19 cellular contexts compared by ENCODE assay signal in the genomic region with DNA sequence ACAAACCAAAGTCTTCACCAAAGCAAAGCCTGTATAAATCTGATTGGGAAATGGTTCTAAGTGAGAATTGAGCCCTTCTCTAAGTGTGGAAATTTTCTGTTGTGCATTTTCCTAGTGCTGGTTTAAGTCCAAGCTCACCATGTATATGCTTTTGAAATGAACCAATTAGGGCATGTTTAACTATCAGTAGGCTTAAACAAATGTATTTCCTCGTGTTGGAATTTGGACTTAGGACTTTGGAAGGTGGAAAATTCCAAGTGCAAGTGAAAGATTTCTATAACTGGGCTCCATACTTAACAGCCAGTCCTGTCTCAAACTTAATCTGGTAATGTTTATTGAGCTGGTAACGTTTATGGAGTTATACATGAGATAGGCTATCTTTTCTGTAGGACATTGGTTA. TPM values are rescaled to one million over a fixed set of nuclear protein-coding genes. Genes with fewer than 3 reads are reported as not detected.
DNase-seq lines count a peak whose midpoint lies in the region; ATAC-seq, FAIRE-seq and TF ChIP-seq lines count a peak whose summit lies in the region.
"Had no signal": no experiment of that assay in that cellular context is flagged by ENCODE, and none has a peak within 500 bp of the region (broad histone marks: within the 10 kb centered on the region; RNA-seq: fewer than 3 reads in every experiment).

No MANE protein-coding gene starts in this region.

- H3K9me3 ChIP-seq in small intestine (ENCODE audit: control insufficient read depth, low read depth): no peaks in the 10 kb centered on the region
- H3K9me3 ChIP-seq: BE2C, SJCRH30 had no signal

- ATAC-seq in left lobe of liver (peak; percentile 32), omental fat pad (ENCODE audit: low FRiP score) (no peak)
- ATAC-seq in natural killer cell treated with Interleukin-12 subunit alpha and Interleukin-12 subunit beta and Interleukin-15 and Interleukin-18, amount 100 ng/mL, for 72 hours: no peak
- ATAC-seq: CD8-positive, alpha-beta T cell had no signal

- DNase-seq in D721Med (ENCODE audit: insufficient read length, low spot score): no peak
- DNase-seq in SW480 (ENCODE audit: low spot score): peak; percentile 8
- no peak for DNase-seq in left lobe of liver (ENCODE audit: low spot score)
- DNase-seq in small intestine: peak; percentile 98
- DNase-seq in NCI-H146 treated with DMSO at 0.1 percent for 48 hours (lab: John Stamatoyannopoulos, UW; ENCODE audit: unreplicated experiment): no peak
- no peak for DNase-seq in omental fat pad (ENCODE audit: low spot score)
- DNase-seq in A172 (ENCODE audit: low spot score): no peak
- DNase-seq in natural killer cell treated with Interleukin-12 subunit alpha and Interleukin-12 subunit beta and Interleukin-15 and Interleukin-18, amount 100 ng/mL, for 72 hours (ENCODE audit: low spot score): no peak
- DNase-seq: BE2C; CD8-positive, alpha-beta T cell; DMS 273 treated with DMSO at 0.1 percent for 48 hours; H7; KBM-7; NCI-H1092; NCI-H1694; NCI-H69; NK-92 treated with Interleukin-12 subunit alpha and Interleukin-12 subunit beta, amount 100 ng/mL, for 24 hours; SJCRH30 had no signal

- peaks cover 13 to 16% of the 10 kb centered on the region in 2 donors for H3K4me1 ChIP-seq in small intestine (ENCODE audit: control insufficient read depth in 2 of 2, insufficient read depth in 1 of 2, low read depth in 1 of 2, low read length in 1 of 2)
- H3K4me1 ChIP-seq: BE2C had no signal

- H3K27me3 Mint-ChIP-seq in natural killer cell treated with Interleukin-12 subunit alpha and Interleukin-12 subunit beta and Interleukin-15 and Interleukin-18, amount 100 ng/mL, for 72 hours: no peaks in the 10 kb centered on the region

- 15 to 46% (median 26%) methylated on average over 2 of the region's 2 CpGs for WGBS in small intestine, 3 donors

- no peak for TF ChIP-seq CTCF in D721Med (IDR thresholded peaks at IDR 0.05; ENCODE audit: insufficient read depth, missing control alignments)
- no peak for TF ChIP-seq CTCF in omental fat pad (IDR thresholded peaks at IDR 0.05)

- no peak overlapping the region for H3K4me3 Mint-ChIP-seq in natural killer cell treated with Interleukin-12 subunit alpha and Interleukin-12 subunit beta and Interleukin-15 and Interleukin-18, amount 100 ng/mL, for 72 hours
- H3K4me3 Mint-ChIP-seq: CD8-positive, alpha-beta T cell had no signal

- FAIRE-seq in D721Med (lab: Jason Lieb, UNC) (peak; percentile 21), small intestine (lab: Jason Lieb, UNC) (peak; percentile 94)

- no peak overlapping the region for H3K4me3 ChIP-seq in small intestine (ENCODE audit: low read depth in 1 of 2, low read length in 2 of 2)
- H3K4me3 ChIP-seq: SJCRH30 had no signal

- peaks cover 24 to 29% of the 10 kb centered on the region in 2 donors for H3K4me1 Mint-ChIP-seq in natural killer cell treated with Interleukin-12 subunit alpha and Interleukin-12 subunit beta and Interleukin-15 and Interleukin-18, amount 100 ng/mL, for 72 hours (ENCODE audit: low read depth in 2 of 2)

- H3K27ac ChIP-seq in small intestine (ENCODE audit: low read depth in 1 of 2, low read length in 1 of 2): no peak overlapping the region
- H3K27ac ChIP-seq: RWPE1, SJCRH30 had no signal

- no peak overlapping the region for H3K27ac Mint-ChIP-seq in natural killer cell treated with Interleukin-12 subunit alpha and Interleukin-12 subunit beta and Interleukin-15 and Interleukin-18, amount 100 ng/mL, for 72 hours
- H3K27ac Mint-ChIP-seq: CD8-positive, alpha-beta T cell had no signal

- no peaks in the 10 kb centered on the region for H3K36me3 ChIP-seq in small intestine (ENCODE audit: control insufficient read depth in 2 of 2, insufficient read depth in 2 of 2, low read length in 2 of 2)
- H3K36me3 ChIP-seq: BE2C, SJCRH30 had no signal

- H3K36me3 Mint-ChIP-seq in natural killer cell treated with Interleukin-12 subunit alpha and Interleukin-12 subunit beta and Interleukin-15 and Interleukin-18, amount 100 ng/mL, for 72 hours: no peaks in the 10 kb centered on the region

- H3K27me3 ChIP-seq in small intestine (ENCODE audit: control insufficient read depth in 2 of 2, insufficient read depth in 2 of 2, low read length in 2 of 2): no peaks in the 10 kb centered on the region
- H3K27me3 ChIP-seq: BE2C, SJCRH30 had no signal

- H3K9me3 Mint-ChIP-seq in natural killer cell treated with Interleukin-12 subunit alpha and Interleukin-12 subunit beta and Interleukin-15 and Interleukin-18, amount 100 ng/mL, for 72 hours: no peaks in the 10 kb centered on the region
- H3K9me3 Mint-ChIP-seq: CD8-positive, alpha-beta T cell had no signal

RNA-seq across cellular contexts. Expression of gene CCNY, which starts 28.5 kb away (rescaled TPM):
- total RNA-seq in left lobe of liver (48.4 TPM), omental fat pad (10 to 100 TPM; 38.6 to 49.5 (median 47.2) TPM)
- polyA plus RNA-seq in small intestine: 10 to 100 TPM; 26.7 to 35.8 (median 28.9) TPM
- total RNA-seq in A172 (2014; rRNA removed; shearing (Covaris generic)): 44.4 and 49.9 TPM in 2 replicates
- 10 to 100 TPM; 54.9 to 60.8 TPM for total RNA-seq in natural killer cell treated with Interleukin-12 subunit alpha and Interleukin-12 subunit beta and Interleukin-15 and Interleukin-18, amount 100 ng/mL, for 72 hours

Comparison
In these comparisons a context has a peak if more than half of its experiments do, and no peak if none do; other contexts are left out.
1. DNase-seq: peak in SW480 (single experiment) and small intestine (single experiment); none in D721Med (single experiment), left lobe of liver (single experiment), NCI-H146 treated with DMSO at 0.1 percent for 48 hours (single experiment), omental fat pad (single experiment), A172 (single experiment) and natural killer cell treated with Interleukin-12 subunit alpha and Interleukin-12 subunit beta and Interleukin-15 and Interleukin-18, amount 100 ng/mL, for 72 hours (single experiment).